In genomic region chrX:46218373-46218772, GRCh38 we compare ENCODE assay signal across 22 cellular contexts.
"Had no signal": no experiment of that assay in that cellular context is flagged by ENCODE, and none has a peak within 500 bp of the region (broad histone marks: within the 10 kb centered on the region; RNA-seq: fewer than 3 reads in every experiment).

No MANE protein-coding gene starts in this region.

- H3K9me3 ChIP-seq: gastrocnemius medialis, right lobe of liver, testis had no signal

- H3K36me3 ChIP-seq: gastrocnemius medialis, right lobe of liver had no signal

- H3K4me1 ChIP-seq: gastrocnemius medialis, right lobe of liver, testis had no signal

- H3K4me3 ChIP-seq: gastrocnemius medialis, right lobe of liver, testis had no signal

- DNase-seq: activated CD4-positive, alpha-beta memory T cell treated with anti-CD3 and anti-CD28 coated beads, Interleukin-2, amount 10 ng/mL, durations not matched to agents 7 days and 5 days; activated CD4-positive, alpha-beta T cell treated with anti-CD3 and anti-CD28 coated beads for 1 hour; activated CD4-positive, alpha-beta T cell treated with anti-CD3 and anti-CD28 coated beads, Interleukin-2, amount 10 ng/mL, durations not matched to agents 7 days and 5 days; activated CD8-positive, alpha-beta memory T cell treated with anti-CD3 and anti-CD28 coated beads, Interleukin-2, amount 50 U/mL, for 48 hours; activated gamma-delta T cell treated with Interleukin-2 at 50 U/mL for 16 hours; activated naive CD4-positive, alpha-beta T cell treated with anti-CD3 and anti-CD28 coated beads, Interleukin-2, amount 50 U/mL, for 16 hours; activated T-cell treated with anti-CD3 and anti-CD28 coated beads, Interleukin-2, amount 50 U/mL, for 24 hours; amygdala; effector CD8-positive, alpha-beta T cell; gastrocnemius medialis; glutamatergic neuron; left cardiac atrium; midbrain; naive thymus-derived CD4-positive, alpha-beta T cell; nucleus accumbens; right lobe of liver; stimulated activated CD4-positive, alpha-beta T cell treated with anti-CD3 and anti-CD28 coated beads, Interleukin-2, amount 100 ng/mL, for 48 hours; stimulated activated naive CD4-positive, alpha-beta T cell treated with Interleukin-2 at 50 U/mL for 16 hours; T-helper 2 cell; testis had no signal

- H3K27me3 ChIP-seq: right lobe of liver, testis had no signal

- H3K27ac ChIP-seq: gastrocnemius medialis, right lobe of liver, testis had no signal

- ATAC-seq: activated T-helper 17 cell treated with anti-CD3 and anti-CD28 coated beads, Interleukin-2, amount 50 U/mL, for 72 hours; gastrocnemius medialis; left cardiac atrium; naive thymus-derived CD4-positive, alpha-beta T cell; right lobe of liver; WTC11 had no signal
